8 cellular contexts compared by ENCODE assay signal in the genomic region with DNA sequence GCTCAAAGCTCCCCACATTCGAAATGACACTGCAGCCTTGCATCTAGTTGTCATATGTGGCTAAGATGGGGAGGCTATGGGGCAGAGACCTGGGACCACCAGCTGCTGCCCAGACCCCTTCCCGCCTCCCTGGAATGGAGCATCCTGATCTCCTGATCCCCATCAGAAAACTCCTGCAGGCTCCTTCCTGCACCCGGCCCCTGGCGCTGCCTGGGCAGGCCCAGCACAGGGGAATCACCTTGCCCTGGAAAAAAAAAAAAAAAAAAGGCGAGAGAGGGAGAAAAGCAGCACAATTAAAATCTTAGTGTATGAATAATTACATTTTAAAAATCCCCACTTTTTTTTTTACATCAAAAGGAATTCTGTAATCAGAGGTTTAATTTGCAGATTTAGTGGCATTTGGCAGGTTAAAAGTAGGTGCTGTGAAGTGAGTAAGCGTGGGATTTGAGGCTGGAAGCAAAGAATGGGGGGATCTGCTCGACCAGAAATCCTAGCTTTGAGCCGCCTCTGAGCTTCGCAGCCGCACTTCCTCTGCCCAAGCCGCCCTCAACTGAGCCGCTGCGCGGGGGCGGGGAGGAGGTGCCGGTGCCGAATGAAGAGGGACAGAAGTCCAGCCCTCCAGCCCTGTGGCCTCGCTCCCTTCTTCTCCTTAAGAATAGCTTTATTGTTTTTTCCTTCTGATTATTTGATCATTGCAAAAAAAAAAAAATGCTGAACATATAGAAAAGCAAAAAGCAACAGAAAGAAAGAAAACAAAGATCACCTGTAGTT. TPM values are rescaled to one million over a fixed set of nuclear protein-coding genes. Genes with fewer than 3 reads are reported as not detected.
DNase-seq lines count a peak whose midpoint lies in the region; ATAC-seq and TF ChIP-seq lines count a peak whose summit lies in the region.

No MANE protein-coding gene starts in this region.

- peak overlapping the region in 4 of 10 donors; percentile 2 to 22 (median 15) for H3K4me3 ChIP-seq in heart right ventricle

- H3K27me3 ChIP-seq in heart right ventricle: peaks cover 7 to 64% (median 51%) of the 10 kb centered on the region in 7 donors

- H3K36me3 ChIP-seq in heart right ventricle: no peaks in the 10 kb centered on the region

- TF ChIP-seq CTCF in heart right ventricle (IDR thresholded peaks at IDR 0.05) (no peak), GM10266 (IDR thresholded peaks at IDR 0.05; ENCODE audit: control insufficient read depth, insufficient read depth, low read depth, missing control alignments) (no peak)

- peaks cover 0 to 12% (median 8%) of the 10 kb centered on the region in 9 donors for H3K4me1 ChIP-seq in heart right ventricle

- H3K27ac ChIP-seq in heart right ventricle: no peak overlapping the region

- intact Hi-C loops in heart right ventricle (cut with DNase I): loop anchor here in 2 of 10 donors (10.0 kb wide), 1 partner anchor 105 kb away; no protein-coding TSS in a partner anchor

- WGBS in heart right ventricle, 2 donors: 11 to 14% methylated on average over 18 of the region's 18 CpGs

- DNase-seq in NCI-H2227 (lab: John Stamatoyannopoulos, UW; ENCODE audit: unreplicated experiment) (peak; percentile 21), NCI-H2227 treated with DMSO at 0.1 percent for 48 hours (lab: John Stamatoyannopoulos, UW) (no peak), UCSD-AML1 (lab: John Stamatoyannopoulos, UW; ENCODE audit: unreplicated experiment) (peak; percentile 17), heart right ventricle (peak; percentile 28 to 35), GM10266 (ENCODE audit: extremely low spot score) (no peak)
- peak; percentile 33 to 48 for DNase-seq in stimulated activated CD4-positive, alpha-beta T cell treated with anti-CD3 and anti-CD28 coated beads, Interleukin-2, amount 100 ng/mL, for 24 hours

- H3K9me3 ChIP-seq in heart right ventricle: peaks cover 0 to 2% (median 0%) of the 10 kb centered on the region in 11 donors

- ATAC-seq in heart right ventricle (peak in 7 of 8 donors; percentile 57 to 83 (median 67)), GM19455 (IDR thresholded peaks at IDR 0.05; ENCODE audit: unreplicated experiment) (no peak), HG03139 (IDR thresholded peaks at IDR 0.05; ENCODE audit: unreplicated experiment) (no peak)

RNA-seq across cellular contexts. Expression of a gene that starts 30.0 kb away (rescaled TPM):
- 10 to 100 TPM in 8 of 10 donors, 1 to 10 TPM in 2; 4.2 to 29.7 (median 16.8) TPM for total RNA-seq in heart right ventricle
- polyA plus RNA-seq in heart right ventricle: 10 to 100 TPM in 1 of 2 donors, 1 to 10 TPM in 1; 9.8 to 23.3 TPM

Comparison
In these comparisons a context has a peak if more than half of its experiments do, and no peak if none do; other contexts are left out.
1. DNase-seq: peak in NCI-H2227 (single experiment), UCSD-AML1 (single experiment), heart right ventricle (2 of 2) and stimulated activated CD4-positive, alpha-beta T cell treated with anti-CD3 and anti-CD28 coated beads, Interleukin-2, amount 100 ng/mL, for 24 hours (2 of 2); none in NCI-H2227 treated with DMSO at 0.1 percent for 48 hours (single experiment) and GM10266 (single experiment).
2. ATAC-seq: peak in heart right ventricle (7 of 8); none in GM19455 (single experiment) and HG03139 (single experiment).